Comparison of ENCODE assay signal across 12 cellular contexts in genomic region chr3:126213376-126214044, GRCh38. TPM values are rescaled to one million over a fixed set of nuclear protein-coding genes. Genes with fewer than 3 reads are reported as not detected.
DNase-seq lines count a peak whose midpoint lies in the region; ATAC-seq and TF ChIP-seq lines count a peak whose summit lies in the region.
"Had no signal": no experiment of that assay in that cellular context is flagged by ENCODE, and none has a peak within 500 bp of the region (broad histone marks: within the 10 kb centered on the region; RNA-seq: fewer than 3 reads in every experiment).

No MANE protein-coding gene starts in this region.

- peaks cover 4% of the 10 kb centered on the region for H3K36me3 Mint-ChIP-seq in neural crest cell (ENCODE audit: low read depth)

- peak overlapping the region; percentile 74 for H3K4me3 Mint-ChIP-seq in neural crest cell

- H3K9me3 Mint-ChIP-seq in neural crest cell: peaks cover 3% of the 10 kb centered on the region

- peak overlapping the region; percentile 29 for H3K4me3 ChIP-seq in AG04449 (ENCODE audit: low read depth, low read length)
- H3K4me3 ChIP-seq: SJSA1 had no signal

- peak overlapping the region; percentile 54 for H3K27ac Mint-ChIP-seq in neural crest cell (ENCODE audit: unreplicated experiment)
- H3K27ac Mint-ChIP-seq: naive B cell had no signal

- POLR2A ChIA-PET in AG04449 (lab: Yijun Ruan, JAX): no interaction called here

- DNase-seq in AG04449 (ENCODE audit: low read depth, low spot score) (no peak), foreskin melanocyte (peak; percentile 3), neural crest cell (ENCODE audit: low read depth, low spot score) (no peak), retina (no peak), LoVo (ENCODE audit: low spot score) (no peak)
- DNase-seq: activated effector memory CD4-positive, alpha-beta T cell treated with anti-CD3 and anti-CD28 coated beads, Interleukin-2, amount 50 U/mL, for 16 hours; naive B cell; stimulated activated naive CD4-positive, alpha-beta T cell had no signal

- TF ChIP-seq CTCF in AG04449 (IDR thresholded peaks at IDR 0.05; ENCODE audit: insufficient read depth, low read length, missing control alignments) (no peak), neural crest cell (conservative IDR thresholded peaks at IDR 0.05) (no peak)

- ATAC-seq in SK-N-SH treated with all-trans-retinoic acid at 6 μM for 48 hours (no peak; the same call in 2 of the 3 replicates), HG02623 (IDR thresholded peaks at IDR 0.05; ENCODE audit: unreplicated experiment) (no peak), HG03280 (IDR thresholded peaks at IDR 0.05; ENCODE audit: unreplicated experiment) (no peak)

- peaks cover 10% of the 10 kb centered on the region for H3K4me1 Mint-ChIP-seq in neural crest cell

- H3K27me3 Mint-ChIP-seq in neural crest cell (ENCODE audit: low read depth): peaks cover 6% of the 10 kb centered on the region

- CTCF ChIA-PET in AG04449 (lab: Yijun Ruan, JAX): interaction anchor here (1.0 to 8.6 kb wide), 7 partner anchors 9 to 258 kb away, joined by 3 to 76 read pairs (median 4); no protein-coding TSS in a partner anchor

TF ChIP-seq in SK-N-SH treated with all-trans-retinoic acid at 6 μM for 48 hours, 23 proteins besides CTCF, POLR2A, EP300 and RAD21:
- TF ChIP-seq ISL1 (CRISPR knock-in tag; IDR thresholded peaks at IDR 0.05) (no peak), TCF4 (CRISPR knock-in tag; IDR thresholded peaks at IDR 0.05; ENCODE audit: borderline replicate concordance) (no peak), ZNF70 (CRISPR knock-in tag; IDR thresholded peaks at IDR 0.05) (0 out of 2 replicates have a peak, but pooled peaks have one; percentile 1), BACH2 (CRISPR knock-in tag; IDR thresholded peaks at IDR 0.05; ENCODE audit: borderline replicate concordance) (no peak), ZFP30 (CRISPR knock-in tag; IDR thresholded peaks at IDR 0.05) (no peak), ZFP3 (CRISPR knock-in tag; IDR thresholded peaks at IDR 0.05) (no peak), SNAI2 (CRISPR knock-in tag; IDR thresholded peaks at IDR 0.05) (no peak), GLIS3 (CRISPR knock-in tag; IDR thresholded peaks at IDR 0.05) (no peak)

RNA-seq across cellular contexts. Expression of gene ALDH1L1, which starts 33.1 kb away (rescaled TPM):
- 0.49 and 0.66 TPM in 2 replicates for total RNA-seq in neural crest cell
- total RNA-seq: SJSA1 had no signal
